In the genomic region with DNA sequence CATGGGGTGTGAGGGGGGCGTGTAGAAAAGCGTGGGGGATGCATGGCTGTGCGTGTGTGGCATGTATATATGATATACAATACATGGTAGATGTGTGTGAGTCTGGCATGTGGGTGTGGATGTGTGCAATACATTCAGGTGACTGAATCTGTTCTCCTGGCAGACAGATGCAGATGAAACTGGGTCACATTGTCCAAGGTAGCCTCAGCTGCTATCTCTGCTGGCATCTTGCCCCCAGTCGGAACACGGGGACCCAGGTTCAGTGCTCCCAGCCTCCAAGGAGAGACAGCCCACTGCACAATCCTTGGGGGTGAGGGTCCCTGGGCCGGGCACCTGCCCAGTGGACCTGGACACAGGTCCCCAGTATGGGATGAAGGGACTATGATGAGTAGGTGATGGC, we compare ENCODE assay signal across 22 cellular contexts. TPM values are rescaled to one million over a fixed set of nuclear protein-coding genes. Genes with fewer than 3 reads are reported as not detected.
DNase-seq lines count a peak whose midpoint lies in the region; ATAC-seq, FAIRE-seq and TF ChIP-seq lines count a peak whose summit lies in the region.
"Had no signal": no experiment of that assay in that cellular context is flagged by ENCODE, and none has a peak within 500 bp of the region (broad histone marks: within the 10 kb centered on the region; RNA-seq: fewer than 3 reads in every experiment).

No MANE protein-coding gene starts in this region.

- H3K4me3 ChIP-seq in neuronal stem cell (ENCODE audit: low read length in 2 of 2), result no peak overlapping the region
- H3K4me3 ChIP-seq: GM23338 had no signal

- H3K9me3 ChIP-seq in neuronal stem cell (replicated peaks in 1 of 2; ENCODE audit: control insufficient read depth in 2 of 2, insufficient read depth in 1 of 2, low read depth in 1 of 2, low read length in 2 of 2), result peaks cover 0 to 3% of the 10 kb centered on the region in 2 donors
- H3K9me3 ChIP-seq: BE2C, Caco-2 had no signal

- H3K27me3 Mint-ChIP-seq in endothelial cell (ENCODE audit: unreplicated experiment), result peaks cover 7% of the 10 kb centered on the region

- H3K4ac ChIP-seq in neuronal stem cell (ENCODE audit: low read length), result no peak overlapping the region

- H3K27ac ChIP-seq in neuronal stem cell (replicated peaks; ENCODE audit: low read length), result no peak overlapping the region

- H3K4me1 Mint-ChIP-seq in endothelial cell (ENCODE audit: unreplicated experiment), result peaks cover 4% of the 10 kb centered on the region
- H3K4me1 Mint-ChIP-seq: CD4-positive, CD25-positive, alpha-beta regulatory T cell; CD8-positive, alpha-beta memory T cell had no signal

- TF ChIP-seq CTCF in endothelial cell (IDR thresholded peaks at IDR 0.05; ENCODE audit: unreplicated experiment), result no peak

- no peak overlapping the region for H3K23ac ChIP-seq in neuronal stem cell (ENCODE audit: low read depth, low read length, poor library complexity)

- no peak overlapping the region for H4K91ac ChIP-seq in neuronal stem cell (ENCODE audit: low read depth, low read length, poor library complexity)

- no peaks in the 10 kb centered on the region for H3K79me1 ChIP-seq in neuronal stem cell (ENCODE audit: low read depth, low read length)

- H2BK120ac ChIP-seq in neuronal stem cell (ENCODE audit: low read depth, low read length), result no peak overlapping the region

- no peak overlapping the region for H2BK5ac ChIP-seq in neuronal stem cell (ENCODE audit: low read length)

- ATAC-seq in GM18517 (IDR thresholded peaks at IDR 0.05; ENCODE audit: unreplicated experiment) (no peak), GM18870 (IDR thresholded peaks at IDR 0.05; ENCODE audit: unreplicated experiment) (no peak)
- ATAC-seq: GM23338, HepG2 had no signal

- H3K36me3 Mint-ChIP-seq in endothelial cell (ENCODE audit: low read depth, unreplicated experiment), result no peaks in the 10 kb centered on the region
- H3K36me3 Mint-ChIP-seq: CD4-positive, CD25-positive, alpha-beta regulatory T cell; CD8-positive, alpha-beta memory T cell had no signal

- FAIRE-seq in urothelium cell line (lab: Jason Lieb, UNC), result peak; percentile 88
- FAIRE-seq: A204.1, D721Med, GM12892, GM18507, HepG2 had no signal

- peak overlapping the region; percentile 4 for H3K18ac ChIP-seq in neuronal stem cell (ENCODE audit: low read length)

- H4K8ac ChIP-seq in neuronal stem cell (ENCODE audit: low read depth, low read length), result no peak overlapping the region

- no peaks in the 10 kb centered on the region for H3K9me3 Mint-ChIP-seq in endothelial cell (ENCODE audit: unreplicated experiment)
- H3K9me3 Mint-ChIP-seq: CD4-positive, CD25-positive, alpha-beta regulatory T cell had no signal

- H2BK12ac ChIP-seq in neuronal stem cell (ENCODE audit: low read length), result no peak overlapping the region

- peak overlapping the region; percentile 17 for H3K27ac Mint-ChIP-seq in endothelial cell (ENCODE audit: unreplicated experiment)
- H3K27ac Mint-ChIP-seq: CD4-positive, CD25-positive, alpha-beta regulatory T cell; CD8-positive, alpha-beta memory T cell; GM23338 had no signal

- H3K27me3 ChIP-seq in neuronal stem cell (ENCODE audit: control insufficient read depth in 3 of 3, insufficient read depth in 3 of 3, low read depth in 1 of 3, low read length in 3 of 3), result peaks cover 0 to 4% (median 0%) of the 10 kb centered on the region in 3 experiments
- H3K27me3 ChIP-seq: BE2C had no signal

- no peak overlapping the region for H2BK15ac ChIP-seq in neuronal stem cell (ENCODE audit: low read length)

- WGBS in neuronal stem cell (ENCODE audit: extremely low coverage in 2 of 2, insufficient read length in 2 of 2, insufficient replicate concordance in 1 of 2), 2 donors, result no CpG with 5 or more reads among the region's 6 CpGs

- no peak overlapping the region for H3K4me2 ChIP-seq in neuronal stem cell (ENCODE audit: insufficient read depth, low read length, poor library complexity, severe bottlenecking)
- H3K4me2 ChIP-seq: GM23338 had no signal

- no peaks in the 10 kb centered on the region for H3K36me3 ChIP-seq in neuronal stem cell (replicated peaks in 1 of 2; ENCODE audit: control insufficient read depth in 2 of 2, insufficient read depth in 2 of 2, low read length in 2 of 2)
- H3K36me3 ChIP-seq: BE2C had no signal

- no peak overlapping the region for H2AFZ ChIP-seq in neuronal stem cell (ENCODE audit: low read length)
- H2AFZ ChIP-seq: GM23338 had no signal

- DNase-seq in cerebellar cortex (ENCODE audit: low spot score) (peak; percentile 69), endothelial cell (ENCODE audit: low spot score) (no peak), neuronal stem cell (ENCODE audit: low spot score) (no peak), urothelium cell line (ENCODE audit: low spot score) (no peak), COR-L47 (lab: John Stamatoyannopoulos, UW) (no peak)
- DNase-seq: ACHN; BE2C; Caco-2; CD4-positive, CD25-positive, alpha-beta regulatory T cell; CD8-positive, alpha-beta memory T cell; GDM1; H9; KBM-7 had no signal

- no peak overlapping the region for H3K4me3 Mint-ChIP-seq in endothelial cell (ENCODE audit: unreplicated experiment)
- H3K4me3 Mint-ChIP-seq: CD4-positive, CD25-positive, alpha-beta regulatory T cell; CD8-positive, alpha-beta memory T cell; GM23338; H9 had no signal

- H3K4me1 ChIP-seq in neuronal stem cell (ENCODE audit: control insufficient read depth in 2 of 2, insufficient read depth in 1 of 2, low read depth in 1 of 2, low read length in 2 of 2), result peaks cover 8 to 12% of the 10 kb centered on the region in 2 donors
- H3K4me1 ChIP-seq: Caco-2 had no signal

- no peak overlapping the region for H3K14ac ChIP-seq in neuronal stem cell (ENCODE audit: low read length)

- H3K9ac ChIP-seq in neuronal stem cell (ENCODE audit: low read depth, low read length, poor library complexity), result no peak overlapping the region

- H2AK5ac ChIP-seq in neuronal stem cell (ENCODE audit: low read depth, low read length), result no peak overlapping the region

RNA-seq across cellular contexts. Expression of a gene that starts 12.4 kb away (rescaled TPM):
- total RNA-seq in endothelial cell (ENCODE audit: unreplicated experiment), result 27.1 TPM
- 4.1 TPM for polyA plus RNA-seq in neuronal stem cell (2013, experiment 1 of 2)
- polyA plus RNA-seq in neuronal stem cell (2013, experiment 2 of 2), result 3.9 TPM
- total RNA-seq: CD4-positive, CD25-positive, alpha-beta regulatory T cell; CD8-positive, alpha-beta memory T cell had no signal
- polyA plus RNA-seq: CD4-positive, CD25-positive, alpha-beta regulatory T cell; CD8-positive, alpha-beta memory T cell; IgD-negative memory B cell had no signal
